15 cellular contexts compared by ENCODE assay signal in genomic region chr1:67355745-67356424, GRCh38. TPM values are rescaled to one million over a fixed set of nuclear protein-coding genes. Genes with fewer than 3 reads are reported as not detected.
DNase-seq lines count a peak whose midpoint lies in the region; ATAC-seq and TF ChIP-seq lines count a peak whose summit lies in the region.
"Had no signal": no experiment of that assay in that cellular context is flagged by ENCODE, and none has a peak within 500 bp of the region (broad histone marks: within the 10 kb centered on the region; RNA-seq: fewer than 3 reads in every experiment).

No MANE protein-coding gene starts in this region.

- H3K36me3 ChIP-seq in mammary epithelial cell (ENCODE audit: insufficient read depth, low read length) (no peaks in the 10 kb centered on the region), mesendoderm (ENCODE audit: control insufficient read depth, insufficient read depth, low read length) (no peaks in the 10 kb centered on the region), gastrocnemius medialis (no peaks in the 10 kb centered on the region)
- H3K36me3 ChIP-seq in CD8-positive, alpha-beta T cell (ENCODE audit: insufficient read depth, low read length), result no peaks in the 10 kb centered on the region
- H3K36me3 ChIP-seq: SJSA1 had no signal

- no peaks in the 10 kb centered on the region for H3K79me1 ChIP-seq in mesendoderm (ENCODE audit: low read length)

- H3K9me3 ChIP-seq in mammary epithelial cell (replicated peaks; ENCODE audit: insufficient read depth, low read length) (no peaks in the 10 kb centered on the region), gastrocnemius medialis (no peaks in the 10 kb centered on the region)
- H3K9me3 ChIP-seq in CD8-positive, alpha-beta T cell (ENCODE audit: low read length), result no peaks in the 10 kb centered on the region
- H3K9me3 ChIP-seq: SJSA1 had no signal

- H3K4me1 ChIP-seq in mammary epithelial cell (ENCODE audit: insufficient read depth, low read length) (peaks cover 30% of the 10 kb centered on the region), mesendoderm (ENCODE audit: control insufficient read depth, low read depth, low read length) (no peaks in the 10 kb centered on the region), gastrocnemius medialis (peaks cover 0 to 7% of the 10 kb centered on the region in 2 donors)
- H3K4me1 ChIP-seq in CD8-positive, alpha-beta T cell (ENCODE audit: insufficient read depth, low read length), result no peaks in the 10 kb centered on the region
- H3K4me1 ChIP-seq: SJSA1 had no signal

- H4K20me1 ChIP-seq in mammary epithelial cell (ENCODE audit: insufficient read depth, low read length), result no peaks in the 10 kb centered on the region

- WGBS in mammary epithelial cell (ENCODE audit: low coverage, missing lambda C conversion rate), result 29% methylated on average over 3 of the region's 3 CpGs
- WGBS in mesendoderm (ENCODE audit: extremely low coverage, insufficient coverage, low lambda C conversion rate), result no CpG with 5 or more reads among the region's 3 CpGs

- peaks cover 22 to 27% of the 10 kb centered on the region in 2 donors for H3K36me3 Mint-ChIP-seq in stimulated activated naive B cell treated with anti-CD40 and anti-IgM and Interleukin-4, amounts not matched to agents 10 μg/mL and 1 μg/mL and 100 μg/mL, for 72 hours
- no peaks in the 10 kb centered on the region for H3K36me3 Mint-ChIP-seq in CD8-positive, alpha-beta T cell

- H3K4me3 Mint-ChIP-seq in stimulated activated naive B cell treated with anti-CD40 and anti-IgM and Interleukin-4, amounts not matched to agents 10 μg/mL and 1 μg/mL and 100 μg/mL, for 72 hours, result no peak overlapping the region
- H3K4me3 Mint-ChIP-seq in CD8-positive, alpha-beta T cell, result no peak overlapping the region
- H3K4me3 Mint-ChIP-seq: naive thymus-derived CD8-positive, alpha-beta T cell; stimulated activated naive CD8-positive, alpha-beta T cell treated with anti-CD3 and anti-CD28 coated beads, Interleukin-15, amount 100 ng/mL, for 72 hours had no signal

- no peak overlapping the region for H2BK15ac ChIP-seq in mesendoderm (replicated peaks; ENCODE audit: low read depth)

- no peak overlapping the region for H3K4me3 ChIP-seq in mammary epithelial cell (replicated peaks in 1 of 3; ENCODE audit: insufficient read depth in 1 of 3, low read depth in 2 of 3, low read length in 3 of 3)
- H3K4me3 ChIP-seq in mesendoderm (ENCODE audit: low read length), result no peak overlapping the region
- no peak overlapping the region for H3K4me3 ChIP-seq in CD8-positive, alpha-beta T cell (ENCODE audit: low read depth, low read length)
- H3K4me3 ChIP-seq in gastrocnemius medialis, result no peak overlapping the region
- H3K4me3 ChIP-seq: SJSA1 had no signal

- DNase-seq in ELR (ENCODE audit: low read depth) (peak; percentile 43), NCI-H526 treated with DMSO at 0.1 percent for 48 hours (lab: John Stamatoyannopoulos, UW) (peak; percentile 50), mammary epithelial cell (peak; percentile 94), mesendoderm (no peak), DMS53 (lab: John Stamatoyannopoulos, UW) (no peak), gastrocnemius medialis (no peak)
- no peak for DNase-seq in stimulated activated naive B cell treated with anti-CD40 and anti-IgM and Interleukin-4, amounts not matched to agents 10 μg/mL and 1 μg/mL and 100 μg/mL, for 72 hours
- DNase-seq in CD8-positive, alpha-beta T cell, result no peak
- DNase-seq: activated naive CD4-positive, alpha-beta T cell; DMS79 treated with DMSO at 0.1 percent for 48 hours; effector CD8-positive, alpha-beta T cell; naive thymus-derived CD8-positive, alpha-beta T cell; NCI-H510A treated with DMSO at 0.1 percent for 48 hours; stimulated activated naive CD8-positive, alpha-beta T cell treated with anti-CD3 and anti-CD28 coated beads, Interleukin-15, amount 100 ng/mL, for 72 hours had no signal

- dilution Hi-C loops in mammary epithelial cell (cut with HindIII; ENCODE audit: low sequenced_read_pairs), result no loop called here

- no peak overlapping the region for H2AK5ac ChIP-seq in mesendoderm (ENCODE audit: low read length)

- H3K4me2 ChIP-seq in mammary epithelial cell (ENCODE audit: insufficient read depth, low read depth, low read length) (peak overlapping the region; percentile 71), mesendoderm (ENCODE audit: low read length) (no peak overlapping the region)

- no peak overlapping the region for H3K4ac ChIP-seq in mesendoderm (ENCODE audit: low read depth, low read length)

- H3K79me2 ChIP-seq in mammary epithelial cell (ENCODE audit: insufficient read depth, low read length) (no peaks in the 10 kb centered on the region), mesendoderm (ENCODE audit: control insufficient read depth, insufficient read depth, low read length) (no peaks in the 10 kb centered on the region)

- no TSS peak for BruUV-seq in mammary epithelial cell (replicated peaks; lab: Mats Ljungman, UMichigan)

- intact Hi-C loops in mammary epithelial cell (cut with micrococcal nuclease), result no loop called here
- intact Hi-C loops in CD8-positive, alpha-beta T cell (cut with DNase I, micrococcal nuclease), result no loop called here
- intact Hi-C loops in gastrocnemius medialis (cut with DNase I; ENCODE audit: low total_unique reads), result no loop called here

- H2AFZ ChIP-seq in mammary epithelial cell (ENCODE audit: low read depth, low read length), result peak overlapping the region; percentile 79

- no peak overlapping the region for H3K27ac Mint-ChIP-seq in stimulated activated naive B cell treated with anti-CD40 and anti-IgM and Interleukin-4, amounts not matched to agents 10 μg/mL and 1 μg/mL and 100 μg/mL, for 72 hours
- no peak overlapping the region for H3K27ac Mint-ChIP-seq in CD8-positive, alpha-beta T cell
- H3K27ac Mint-ChIP-seq: naive thymus-derived CD8-positive, alpha-beta T cell had no signal

- CTCF ChIA-PET in mammary epithelial cell (lab: Charles Lee; ENCODE audit: low non-redundant PET), result no interaction called here
- CTCF ChIA-PET in CD8-positive, alpha-beta T cell (lab: Charles Lee), result interaction anchor here (0.7 to 0.8 kb wide), 2 partner anchors 18 kb away, joined by 3 to 4 read pairs; no protein-coding TSS in a partner anchor

- POLR2A ChIA-PET in CD8-positive, alpha-beta T cell (lab: Charles Lee), result no interaction called here

- H3K56ac ChIP-seq in mesendoderm (ENCODE audit: low read length), result no peak overlapping the region

- H3K18ac ChIP-seq in mesendoderm (ENCODE audit: low read length), result peak overlapping the region; percentile 18

- no peak for TF ChIP-seq CTCF in mammary epithelial cell (conservative IDR thresholded peaks at IDR 0.05 in 1 of 2, IDR thresholded peaks at IDR 0.05 in 1 of 2; ENCODE audit: extremely low read depth in 1 of 2, insufficient read depth in 1 of 2, low read depth in 1 of 2, low read length in 2 of 2)
- TF ChIP-seq CTCF in CD8-positive, alpha-beta T cell (IDR thresholded peaks at IDR 0.05), result no peak
- TF ChIP-seq CTCF in gastrocnemius medialis (IDR thresholded peaks at IDR 0.05 in 4 of 5, conservative IDR thresholded peaks at IDR 0.05 in 1 of 5), result no peak

- H3K9ac ChIP-seq in mammary epithelial cell (ENCODE audit: insufficient read depth, low read length) (no peak overlapping the region), mesendoderm (ENCODE audit: low read length) (no peak overlapping the region)

- no peak for TF ChIP-seq POLR2A in gastrocnemius medialis (IDR thresholded peaks at IDR 0.05)

- peaks cover 8 to 16% of the 10 kb centered on the region in 2 donors for H3K4me1 Mint-ChIP-seq in stimulated activated naive B cell treated with anti-CD40 and anti-IgM and Interleukin-4, amounts not matched to agents 10 μg/mL and 1 μg/mL and 100 μg/mL, for 72 hours
- no peaks in the 10 kb centered on the region for H3K4me1 Mint-ChIP-seq in CD8-positive, alpha-beta T cell (ENCODE audit: low read depth)

- in situ Hi-C loops in mammary epithelial cell (cut with MboI; ENCODE audit: low sequenced_read_pairs in 2 of 2) (no loop called here), gastrocnemius medialis (cut with MboI; ENCODE audit: low sequenced_read_pairs in 4 of 4) (no loop called here)

- no peaks in the 10 kb centered on the region for H3K9me3 Mint-ChIP-seq in stimulated activated naive B cell treated with anti-CD40 and anti-IgM and Interleukin-4, amounts not matched to agents 10 μg/mL and 1 μg/mL and 100 μg/mL, for 72 hours
- H3K9me3 Mint-ChIP-seq in CD8-positive, alpha-beta T cell, result no peaks in the 10 kb centered on the region
- H3K9me3 Mint-ChIP-seq: naive thymus-derived CD8-positive, alpha-beta T cell; stimulated activated naive CD8-positive, alpha-beta T cell treated with anti-CD3 and anti-CD28 coated beads, Interleukin-15, amount 100 ng/mL, for 72 hours had no signal

- no peak overlapping the region for H4K5ac ChIP-seq in mesendoderm (ENCODE audit: low read length)

- no peak for ATAC-seq in stimulated activated naive B cell treated with anti-CD40 and anti-IgM and Interleukin-4, amounts not matched to agents 10 μg/mL and 1 μg/mL and 100 μg/mL, for 72 hours (replicated peaks)
- ATAC-seq in CD8-positive, alpha-beta T cell, result no peak
- ATAC-seq in gastrocnemius medialis, result no peak
- ATAC-seq: naive thymus-derived CD8-positive, alpha-beta T cell; stimulated activated naive CD8-positive, alpha-beta T cell treated with anti-CD3 and anti-CD28 coated beads, Interleukin-15, amount 100 ng/mL, for 72 hours had no signal

- no peak overlapping the region for H4K8ac ChIP-seq in mesendoderm (ENCODE audit: low read depth, low read length)

- H3K27ac ChIP-seq in mammary epithelial cell (ENCODE audit: insufficient read depth, low read depth, low read length) (peak overlapping the region; percentile 82), mesendoderm (ENCODE audit: low read depth, low read length) (no peak overlapping the region), gastrocnemius medialis (no peak overlapping the region)
- H3K27ac ChIP-seq in CD8-positive, alpha-beta T cell (ENCODE audit: low read depth, low read length), result no peak overlapping the region
- H3K27ac ChIP-seq: SJSA1 had no signal

- H3K27me3 Mint-ChIP-seq in stimulated activated naive B cell treated with anti-CD40 and anti-IgM and Interleukin-4, amounts not matched to agents 10 μg/mL and 1 μg/mL and 100 μg/mL, for 72 hours, result no peaks in the 10 kb centered on the region
- H3K27me3 Mint-ChIP-seq in CD8-positive, alpha-beta T cell (ENCODE audit: low read depth), result peaks cover 3% of the 10 kb centered on the region
- H3K27me3 Mint-ChIP-seq: stimulated activated naive CD8-positive, alpha-beta T cell treated with anti-CD3 and anti-CD28 coated beads, Interleukin-15, amount 100 ng/mL, for 72 hours had no signal

- no peak overlapping the region for H2BK5ac ChIP-seq in mesendoderm (ENCODE audit: low read length)

- H3K27me3 ChIP-seq in mammary epithelial cell (ENCODE audit: insufficient read depth, low read length) (no peaks in the 10 kb centered on the region), mesendoderm (ENCODE audit: insufficient read depth, low read length, poor library complexity) (no peaks in the 10 kb centered on the region), gastrocnemius medialis (no peaks in the 10 kb centered on the region)
- H3K27me3 ChIP-seq in CD8-positive, alpha-beta T cell (ENCODE audit: insufficient read depth, low read length), result no peaks in the 10 kb centered on the region
- H3K27me3 ChIP-seq: SJSA1 had no signal

- no peak overlapping the region for H3K23ac ChIP-seq in mesendoderm (ENCODE audit: low read length)

- H2BK120ac ChIP-seq in mesendoderm (ENCODE audit: low read depth, low read length), result no peak overlapping the region

RNA-seq across cellular contexts. Expression of gene IL12RB2, which starts 48.2 kb away (rescaled TPM):
- 10 to 100 TPM in 1 of 2 donors, under 1 TPM in 1; 0.38 to 11.5 TPM for total RNA-seq in mammary epithelial cell
- polyA plus RNA-seq in mammary epithelial cell, result 0.31 TPM
- 1.0 TPM for polyA minus RNA-seq in mammary epithelial cell
- 1.5 TPM for polyA plus RNA-seq in mesendoderm (2013, experiment 1 of 2)
- polyA plus RNA-seq in mesendoderm (2013, experiment 2 of 2), result 1.6 TPM
- 1 to 10 TPM; 1.5 to 2.2 TPM for total RNA-seq in CD8-positive, alpha-beta T cell
- 10 to 100 TPM in 1 of 4 donors, 1 to 10 TPM in 3; 3.2 to 14.0 (median 9.2) TPM for total RNA-seq in gastrocnemius medialis
- total RNA-seq: naive thymus-derived CD8-positive, alpha-beta T cell; SJSA1 had no signal

Comparison
In these comparisons a context has a peak if more than half of its experiments do, and no peak if none do; other contexts are left out.
1. DNase-seq: peak in ELR (single experiment), NCI-H526 treated with DMSO at 0.1 percent for 48 hours (single experiment) and mammary epithelial cell (single experiment); none in mesendoderm (single experiment), DMS53 (single experiment), stimulated activated naive B cell treated with anti-CD40 and anti-IgM and Interleukin-4, amounts not matched to agents 10 μg/mL and 1 μg/mL and 100 μg/mL, for 72 hours (single experiment), CD8-positive, alpha-beta T cell (0 of 7) and gastrocnemius medialis (0 of 2).